13 cellular contexts compared by ENCODE assay signal in the genomic region with DNA sequence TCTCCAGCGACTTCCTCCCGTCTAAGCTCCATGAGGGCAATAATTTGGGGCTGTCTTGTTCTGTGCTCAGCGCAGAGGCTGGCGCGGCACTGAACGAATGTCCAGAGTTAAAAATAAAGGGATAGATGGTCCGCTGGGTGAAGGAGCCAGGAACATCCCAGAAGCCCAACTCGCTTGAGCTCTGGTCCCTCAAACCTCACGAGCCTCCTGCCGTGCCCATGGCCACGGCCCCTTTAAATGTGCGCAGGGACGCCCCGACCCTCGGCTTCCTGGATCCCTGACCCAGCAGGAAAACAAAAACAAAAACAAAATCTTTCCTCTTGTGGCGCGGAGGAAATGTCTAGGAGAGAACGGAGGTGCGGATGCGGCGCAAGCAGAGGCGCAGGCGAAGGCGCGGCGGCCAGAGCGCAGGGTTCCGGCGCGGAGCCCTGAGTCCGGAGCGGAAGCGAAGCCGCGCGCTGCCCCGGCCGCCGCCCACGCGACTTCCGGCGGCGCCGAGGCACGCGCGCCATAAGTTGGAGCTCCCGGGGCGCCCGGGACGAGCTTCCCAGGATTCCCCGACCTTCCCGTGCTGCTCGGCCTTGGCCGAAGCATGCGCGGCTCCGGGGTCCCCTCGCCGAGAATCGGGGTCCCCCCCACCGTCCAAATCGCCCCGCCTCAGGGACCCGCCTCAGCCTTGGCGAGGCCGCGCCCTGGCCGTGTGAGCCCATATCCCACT. TPM values are rescaled to one million over a fixed set of nuclear protein-coding genes. Genes with fewer than 3 reads are reported as not detected.
DNase-seq lines count a peak whose midpoint lies in the region; ATAC-seq and TF ChIP-seq lines count a peak whose summit lies in the region.
"Had no signal": no experiment of that assay in that cellular context is flagged by ENCODE, and none has a peak within 500 bp of the region (broad histone marks: within the 10 kb centered on the region; RNA-seq: fewer than 3 reads in every experiment).

No MANE protein-coding gene starts in this region.

- CTCF ChIA-PET in T-cell (lab: Charles Lee) (no interaction called here), HEK293T (lab: Yijun Ruan, JAX) (no interaction called here)

- H3K9ac ChIP-seq in rectal smooth muscle tissue (ENCODE audit: low read length) (no peak overlapping the region), endodermal cell (ENCODE audit: extremely low read depth, low read length, poor library complexity, severe bottlenecking) (no peak overlapping the region)

- TF ChIP-seq CTCF in epithelial cell of proximal tubule (conservative IDR thresholded peaks at IDR 0.05; ENCODE audit: low read depth, low read length) (no peak), type B pancreatic cell (conservative IDR thresholded peaks at IDR 0.05) (no peak), endodermal cell (conservative IDR thresholded peaks at IDR 0.05) (no peak)

- H3K27ac Mint-ChIP-seq in T-cell (peak overlapping the region in 1 of 2 donors; percentile 58), type B pancreatic cell (no peak overlapping the region), endodermal cell (no peak overlapping the region)
- H3K27ac Mint-ChIP-seq: nephron progenitor cell had no signal

- 93 to 95% methylated on average over 64 to 70 of the region's 70 CpGs for WGBS in endodermal cell (ENCODE audit: insufficient coverage in 1 of 2, insufficient read length in 1 of 2), 2 experiments

- H3K9me3 Mint-ChIP-seq in T-cell (peaks cover 9 to 12% (median 10%) of the 10 kb centered on the region in 3 donors), type B pancreatic cell (no peaks in the 10 kb centered on the region), endodermal cell (peaks cover 29% of the 10 kb centered on the region)

- H3K27ac ChIP-seq in rectal smooth muscle tissue (ENCODE audit: low read depth, low read length) = no peak overlapping the region
- no peak overlapping the region for H3K27ac ChIP-seq in endodermal cell (ENCODE audit: low read depth, low read length)

- H3K27me3 Mint-ChIP-seq in T-cell (peaks cover 37 to 44% of the 10 kb centered on the region in 2 donors), type B pancreatic cell (peaks cover 17% of the 10 kb centered on the region), endodermal cell (ENCODE audit: insufficient read depth) (peaks cover 71% of the 10 kb centered on the region)

- no peaks in the 10 kb centered on the region for H3K27me3 ChIP-seq in rectal smooth muscle tissue (ENCODE audit: control insufficient read depth, insufficient read depth, low read length)
- H3K27me3 ChIP-seq in endodermal cell (ENCODE audit: control insufficient read depth, insufficient read depth, low read length, poor library complexity, severe bottlenecking) = no peaks in the 10 kb centered on the region

- ATAC-seq in T-cell (replicated peaks in 1 of 4) (peak in 1 of 4 experiments; percentile 38), HG02798 (IDR thresholded peaks at IDR 0.05; ENCODE audit: poor library complexity, unreplicated experiment) (no peak)

- H3K36me3 ChIP-seq in rectal smooth muscle tissue (ENCODE audit: control insufficient read depth, insufficient read depth, low read length) = no peaks in the 10 kb centered on the region
- H3K36me3 ChIP-seq in endodermal cell (ENCODE audit: control insufficient read depth, insufficient read depth, low read length) = no peaks in the 10 kb centered on the region

- H3K4me1 Mint-ChIP-seq in T-cell (peaks cover 4 to 7% (median 5%) of the 10 kb centered on the region in 3 donors), type B pancreatic cell (ENCODE audit: unreplicated experiment) (no peaks in the 10 kb centered on the region), endodermal cell (peaks cover 3% of the 10 kb centered on the region)
- H3K4me1 Mint-ChIP-seq: nephron progenitor cell had no signal

- peak; percentile 69 for DNase-seq in AG20443 (ENCODE audit: low spot score)
- no peak for DNase-seq in T-cell
- no peak for DNase-seq in epithelial cell of proximal tubule (ENCODE audit: low read depth)
- DNase-seq in type B pancreatic cell (ENCODE audit: extremely low spot score, unreplicated experiment) = no peak
- DNase-seq in endodermal cell = no peak
- no peak for DNase-seq in HEK293T (ENCODE audit: extremely low spot score)
- DNase-seq: DMS79 treated with DMSO at 0.1 percent for 48 hours, HCEC 1CT, NCI-H2171 treated with DMSO at 0.1 percent for 48 hours, nephron progenitor cell, SW 1271 had no signal

- POLR2A ChIA-PET in T-cell (lab: Charles Lee) (no interaction called here), HEK293T (lab: Yijun Ruan, JAX) (no interaction called here)

- peak overlapping the region; percentile 16 for H3K4me3 ChIP-seq in epithelial cell of proximal tubule (ENCODE audit: low read depth, low read length)
- H3K4me3 ChIP-seq in rectal smooth muscle tissue (ENCODE audit: low read length) = peak overlapping the region; percentile 57
- H3K4me3 ChIP-seq in endodermal cell (ENCODE audit: low read length) = no peak overlapping the region

- H3K36me3 Mint-ChIP-seq in T-cell (peaks cover 4% of the 10 kb centered on the region), type B pancreatic cell (no peaks in the 10 kb centered on the region), endodermal cell (ENCODE audit: low read depth) (no peaks in the 10 kb centered on the region)

- H3K4me3 Mint-ChIP-seq in T-cell (peak overlapping the region; percentile 68 to 78 (median 76)), type B pancreatic cell (no peak overlapping the region), endodermal cell (no peak overlapping the region)
- H3K4me3 Mint-ChIP-seq: nephron progenitor cell had no signal

- H3K9me3 ChIP-seq in endodermal cell (ENCODE audit: control insufficient read depth, low read length) = no peaks in the 10 kb centered on the region

- H3K4me1 ChIP-seq in rectal smooth muscle tissue (ENCODE audit: control insufficient read depth, insufficient read depth, low read length) (no peaks in the 10 kb centered on the region), endodermal cell (ENCODE audit: control insufficient read depth, insufficient read depth, low read length) (no peaks in the 10 kb centered on the region)

TF ChIP-seq in HEK293T, 16 proteins besides CTCF, POLR2A, EP300 and RAD21:
- TF ChIP-seq TARDBP (IDR thresholded peaks at IDR 0.05) (no peak), HDGF (IDR thresholded peaks at IDR 0.05; ENCODE audit: borderline replicate concordance) (no peak), LEF1 (IDR thresholded peaks at IDR 0.05; ENCODE audit: borderline replicate concordance) (no peak), SUZ12 (IDR thresholded peaks at IDR 0.05) (no peak), CTBP1 (IDR thresholded peaks at IDR 0.05; ENCODE audit: borderline replicate concordance) (no peak)

RNA-seq across cellular contexts. Expression of a gene that starts 52.9 kb away (rescaled TPM):
- total RNA-seq in T-cell (10 to 100 TPM in 4 of 5 donors, 1 to 10 TPM in 1; 8.2 to 15.4 (median 11.7) TPM), epithelial cell of proximal tubule (8.6 and 10.3 TPM in 2 replicates), type B pancreatic cell (ENCODE audit: low replicate concordance) (3.4 and 15.1 TPM in 2 replicates), endodermal cell (under 1 TPM in 1 of 2 donors, not detected in 1; 0.13 TPM)
- polyA plus RNA-seq in endodermal cell (2013, experiment 1 of 2) = 4.3 TPM
- 4.1 TPM for polyA plus RNA-seq in endodermal cell (2013, experiment 2 of 2)

Comparison
In these comparisons a context has a peak if more than half of its experiments do, and no peak if none do; other contexts are left out.
1. H3K4me3 Mint-ChIP-seq: peak in T-cell (3 of 3); none in type B pancreatic cell (single experiment) and endodermal cell (single experiment).